Comparison of ENCODE assay signal across 21 cellular contexts in the genomic region with DNA sequence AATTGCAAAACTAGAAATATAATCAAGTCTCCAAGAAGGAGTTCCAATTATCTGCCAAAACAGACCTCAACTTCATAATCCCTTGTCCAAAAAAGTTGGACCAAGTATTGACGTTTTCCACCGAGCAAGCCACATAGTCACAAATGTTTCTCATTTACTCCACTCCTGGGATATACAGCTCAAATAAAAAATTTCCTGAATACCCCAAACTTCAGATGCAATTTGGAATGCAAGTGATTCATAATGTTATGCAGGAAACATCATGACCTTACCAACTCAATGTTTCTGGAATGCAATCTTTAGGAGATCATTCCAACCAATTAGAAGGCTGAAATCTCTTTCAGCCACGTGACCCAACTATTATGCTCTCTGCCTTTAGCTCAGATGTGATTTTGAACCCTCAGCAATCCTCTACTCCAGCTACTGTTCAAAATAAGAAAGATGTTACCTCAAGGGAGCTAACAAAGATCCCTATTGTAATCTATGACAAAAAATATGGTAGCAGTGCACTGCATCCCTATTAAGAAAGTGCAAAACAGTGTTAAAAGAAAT.
A peak's percentile ranks its signal among the peaks of the same experiment; 100 is the strongest.
DNase-seq lines count a peak whose midpoint lies in the region; ATAC-seq and TF ChIP-seq lines count a peak whose summit lies in the region.
"Had no signal": no experiment of that assay in that cellular context is flagged by ENCODE, and none has a peak within 500 bp of the region (broad histone marks: within the 10 kb centered on the region; RNA-seq: fewer than 3 reads in every experiment).

No MANE protein-coding gene starts in this region.

- H3K4me1 Mint-ChIP-seq in H9: no peaks in the 10 kb centered on the region
- H3K4me1 Mint-ChIP-seq: activated CD4-positive, alpha-beta T cell treated with anti-CD3 and anti-CD28 coated beads, Interleukin-2, amount 10 ng/mL, durations not matched to agents 7 days and 5 days had no signal

- H2BK5ac ChIP-seq in H9 (ENCODE audit: insufficient read length, low read length): no peak overlapping the region

- H3K23me2 ChIP-seq in H9 (ENCODE audit: insufficient read length, low read depth, low read length, poor library complexity, severe bottlenecking): no peaks in the 10 kb centered on the region

- in situ Hi-C loops in HAP-1 (cut with MboI; ENCODE audit: low sequenced_read_pairs): no loop called here

- H2BK12ac ChIP-seq in H9 (ENCODE audit: insufficient read length, low read depth, low read length): no peak overlapping the region

- H3K56ac ChIP-seq in H9 (ENCODE audit: insufficient read length, low read depth, low read length): no peak overlapping the region

- no peak overlapping the region for H3K4me3 Mint-ChIP-seq in H9
- H3K4me3 Mint-ChIP-seq: activated CD4-positive, alpha-beta T cell treated with anti-CD3 and anti-CD28 coated beads, Interleukin-2, amount 10 ng/mL, durations not matched to agents 7 days and 5 days had no signal

- TF ChIP-seq CTCF in fibroblast of mammary gland (conservative IDR thresholded peaks at IDR 0.05; ENCODE audit: control insufficient read depth, insufficient read depth, low read depth, low read length): no peak
- TF ChIP-seq CTCF in H9 (conservative IDR thresholded peaks at IDR 0.05): no peak
- no peak for TF ChIP-seq CTCF in coronary artery (IDR thresholded peaks at IDR 0.05)

- no peaks in the 10 kb centered on the region for H3K27me3 Mint-ChIP-seq in H9 (ENCODE audit: low read depth)

- H2AFZ ChIP-seq in H9 (ENCODE audit: low read length): no peak overlapping the region

- H3K4me3 ChIP-seq in fibroblast of mammary gland (ENCODE audit: control insufficient read depth, low read depth, low read length): no peak overlapping the region
- H3K4me3 ChIP-seq in coronary artery: no peak overlapping the region
- H3K4me3 ChIP-seq in HAP-1: no peak overlapping the region
- H3K4me3 ChIP-seq: gastroesophageal sphincter had no signal

- no peak overlapping the region for H3K4me2 ChIP-seq in H9 (ENCODE audit: insufficient read depth, insufficient read length, low read length)

- no peak overlapping the region for H3K4ac ChIP-seq in H9 (ENCODE audit: low read depth, low read length)

- H3K9me3 ChIP-seq in H9 (ENCODE audit: control insufficient read depth, low read depth, low read length) (no peaks in the 10 kb centered on the region), HAP-1 (no peaks in the 10 kb centered on the region)
- H3K9me3 ChIP-seq: gastroesophageal sphincter had no signal

- H2BK20ac ChIP-seq in H9 (ENCODE audit: low read depth, low read length, poor library complexity, severe bottlenecking): no peak overlapping the region

- H3T11ph ChIP-seq in H9 (ENCODE audit: low read length): no peak overlapping the region

- H4K8ac ChIP-seq in H9 (replicated peaks; ENCODE audit: insufficient read length, low read depth, low read length): no peak overlapping the region

- H3K9me3 Mint-ChIP-seq in H9: no peaks in the 10 kb centered on the region
- H3K9me3 Mint-ChIP-seq: activated CD4-positive, alpha-beta T cell treated with anti-CD3 and anti-CD28 coated beads, Interleukin-2, amount 10 ng/mL, durations not matched to agents 7 days and 5 days had no signal

- ATAC-seq in SK-N-SH treated with all-trans-retinoic acid at 6 μM for 48 hours: peak; percentile 96
- ATAC-seq: gastroesophageal sphincter, left ventricle myocardium superior had no signal

- no peak overlapping the region for H4K5ac ChIP-seq in H9 (ENCODE audit: insufficient read length, low read depth, low read length)

- H3K27ac ChIP-seq in H9 (ENCODE audit: insufficient read length, low read depth, low read length): no peak overlapping the region
- no peak overlapping the region for H3K27ac ChIP-seq in coronary artery
- H3K27ac ChIP-seq: C4-2B, gastroesophageal sphincter had no signal

- no peak overlapping the region for H2BK15ac ChIP-seq in H9 (ENCODE audit: low read depth, low read length)

- no CpG with 5 or more reads among the region's 3 CpGs for whole genome bisulfite sequencing in H9 (ENCODE audit: extremely low coverage, insufficient read length, low lambda C conversion rate)

- no peak overlapping the region for H3K14ac ChIP-seq in H9 (ENCODE audit: insufficient read depth, low read length)

- H3K27me3 ChIP-seq in H9 (ENCODE audit: insufficient read depth, low read length) (no peaks in the 10 kb centered on the region), HAP-1 (ENCODE audit: low read depth) (no peaks in the 10 kb centered on the region)
- H3K27me3 ChIP-seq: gastroesophageal sphincter had no signal

- H4K20me1 ChIP-seq in H9 (ENCODE audit: control insufficient read depth, insufficient read depth, insufficient read length): no peaks in the 10 kb centered on the region

- H3K79me2 ChIP-seq in H9 (ENCODE audit: insufficient read depth, low read length): no peaks in the 10 kb centered on the region

- no peaks in the 10 kb centered on the region for H3K36me3 ChIP-seq in HAP-1 (replicated peaks)

- H3K79me1 ChIP-seq in H9 (ENCODE audit: insufficient read depth, low read depth, low read length, poor library complexity, severe bottlenecking): no peaks in the 10 kb centered on the region

- no peak overlapping the region for H3K9ac ChIP-seq in H9 (ENCODE audit: extremely low read depth, insufficient read length, low read length)

- DNase-seq in GM03348 (ENCODE audit: low spot score) (peak; percentile 62), fibroblast of mammary gland (ENCODE audit: low read depth) (peak; percentile 69), stromal cell of bone marrow (ENCODE audit: low read depth) (peak; percentile 26), H9 (no peak), coronary artery (ENCODE audit: low spot score) (no peak), HAP-1 (ENCODE audit: low spot score in 2 of 2) (no peak)
- DNase-seq: activated CD4-positive, alpha-beta T cell treated with anti-CD3 and anti-CD28 coated beads, Interleukin-2, amount 10 ng/mL, durations not matched to agents 7 days and 5 days; activated CD8-positive, alpha-beta memory T cell treated with anti-CD3 and anti-CD28 coated beads, Interleukin-2, amount 50 U/mL, for 48 hours; activated gamma-delta T cell; KG1; left ventricle myocardium superior; NCI-H1092 treated with DMSO at 0.1 percent for 48 hours; NCI-H526 treated with DMSO at 0.1 percent for 48 hours; posterior cingulate gyrus; SHP77; small intestine; stimulated activated CD4-positive, alpha-beta T cell treated with anti-CD3 and anti-CD28 coated beads, Interleukin-4, amount 100 ng/mL, for 1 hour; T-helper 1 cell had no signal

- H4K91ac ChIP-seq in H9 (ENCODE audit: insufficient read length, low read depth, low read length): no peak overlapping the region

- H3K18ac ChIP-seq in H9 (ENCODE audit: insufficient read length, low read depth, low read length): no peak overlapping the region

- H3K36me3 Mint-ChIP-seq in H9 (ENCODE audit: insufficient read depth in 1 of 3, low read depth in 3 of 3): peaks cover 0 to 3% (median 1%) of the 10 kb centered on the region in 3 experiments; a peak in 4 of 7 replicates

- H2BK120ac ChIP-seq in H9 (ENCODE audit: low read depth, low read length, poor library complexity, severe bottlenecking): no peak overlapping the region

- no peak overlapping the region for H3K23ac ChIP-seq in H9 (ENCODE audit: insufficient read length, low read depth, low read length)

- H3K27ac Mint-ChIP-seq in H9: no peak overlapping the region
- H3K27ac Mint-ChIP-seq: activated CD4-positive, alpha-beta T cell treated with anti-CD3 and anti-CD28 coated beads, Interleukin-2, amount 10 ng/mL, durations not matched to agents 7 days and 5 days had no signal

- no peak overlapping the region for H2AK5ac ChIP-seq in H9 (ENCODE audit: insufficient read length, low read length)

- H3K4me1 ChIP-seq in H9 (ENCODE audit: insufficient read depth, low read length): no peaks in the 10 kb centered on the region
- no peaks in the 10 kb centered on the region for H3K4me1 ChIP-seq in HAP-1
- H3K4me1 ChIP-seq: gastroesophageal sphincter had no signal

TF ChIP-seq in SK-N-SH treated with all-trans-retinoic acid at 6 μM for 48 hours, 23 proteins besides CTCF, POLR2A, EP300 and RAD21 (continues in another document):
- TF ChIP-seq, protein P1, sequence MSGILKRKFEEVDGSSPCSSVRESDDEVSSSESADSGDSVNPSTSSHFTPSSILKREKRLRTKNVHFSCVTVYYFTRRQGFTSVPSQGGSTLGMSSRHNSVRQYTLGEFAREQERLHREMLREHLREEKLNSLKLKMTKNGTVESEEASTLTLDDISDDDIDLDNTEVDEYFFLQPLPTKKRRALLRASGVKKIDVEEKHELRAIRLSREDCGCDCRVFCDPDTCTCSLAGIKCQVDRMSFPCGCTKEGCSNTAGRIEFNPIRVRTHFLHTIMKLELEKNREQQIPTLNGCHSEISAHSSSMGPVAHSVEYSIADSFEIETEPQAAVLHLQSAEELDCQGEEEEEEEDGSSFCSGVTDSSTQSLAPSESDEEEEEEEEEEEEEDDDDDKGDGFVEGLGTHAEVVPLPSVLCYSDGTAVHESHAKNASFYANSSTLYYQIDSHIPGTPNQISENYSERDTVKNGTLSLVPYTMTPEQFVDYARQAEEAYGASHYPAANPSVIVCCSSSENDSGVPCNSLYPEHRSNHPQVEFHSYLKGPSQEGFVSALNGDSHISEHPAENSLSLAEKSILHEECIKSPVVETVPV (CRISPR knock-in tag; IDR thresholded peaks at IDR 0.05): no peak
- TF ChIP-seq ZFP3 (CRISPR knock-in tag; IDR thresholded peaks at IDR 0.05) (no peak), TCF4 (CRISPR knock-in tag; IDR thresholded peaks at IDR 0.05; ENCODE audit: borderline replicate concordance) (no peak), ZC3H10 (CRISPR knock-in tag; IDR thresholded peaks at IDR 0.05) (no peak)
- TF ChIP-seq, protein P2, sequence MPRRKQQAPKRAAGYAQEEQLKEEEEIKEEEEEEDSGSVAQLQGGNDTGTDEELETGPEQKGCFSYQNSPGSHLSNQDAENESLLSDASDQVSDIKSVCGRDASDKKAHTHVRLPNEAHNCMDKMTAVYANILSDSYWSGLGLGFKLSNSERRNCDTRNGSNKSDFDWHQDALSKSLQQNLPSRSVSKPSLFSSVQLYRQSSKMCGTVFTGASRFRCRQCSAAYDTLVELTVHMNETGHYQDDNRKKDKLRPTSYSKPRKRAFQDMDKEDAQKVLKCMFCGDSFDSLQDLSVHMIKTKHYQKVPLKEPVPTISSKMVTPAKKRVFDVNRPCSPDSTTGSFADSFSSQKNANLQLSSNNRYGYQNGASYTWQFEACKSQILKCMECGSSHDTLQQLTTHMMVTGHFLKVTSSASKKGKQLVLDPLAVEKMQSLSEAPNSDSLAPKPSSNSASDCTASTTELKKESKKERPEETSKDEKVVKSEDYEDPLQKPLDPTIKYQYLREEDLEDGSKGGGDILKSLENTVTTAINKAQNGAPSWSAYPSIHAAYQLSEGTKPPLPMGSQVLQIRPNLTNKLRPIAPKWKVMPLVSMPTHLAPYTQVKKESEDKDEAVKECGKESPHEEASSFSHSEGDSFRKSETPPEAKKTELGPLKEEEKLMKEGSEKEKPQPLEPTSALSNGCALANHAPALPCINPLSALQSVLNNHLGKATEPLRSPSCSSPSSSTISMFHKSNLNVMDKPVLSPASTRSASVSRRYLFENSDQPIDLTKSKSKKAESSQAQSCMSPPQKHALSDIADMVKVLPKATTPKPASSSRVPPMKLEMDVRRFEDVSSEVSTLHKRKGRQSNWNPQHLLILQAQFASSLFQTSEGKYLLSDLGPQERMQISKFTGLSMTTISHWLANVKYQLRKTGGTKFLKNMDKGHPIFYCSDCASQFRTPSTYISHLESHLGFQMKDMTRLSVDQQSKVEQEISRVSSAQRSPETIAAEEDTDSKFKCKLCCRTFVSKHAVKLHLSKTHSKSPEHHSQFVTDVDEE (CRISPR knock-in tag; IDR thresholded peaks at IDR 0.05): no peak

Comparison
In these comparisons a context has a peak if more than half of its experiments do, and no peak if none do; other contexts are left out.
1. DNase-seq: peak in GM03348 (single experiment), fibroblast of mammary gland (single experiment) and stromal cell of bone marrow (single experiment); none in H9 (single experiment), coronary artery (single experiment) and HAP-1 (0 of 2).